In the genomic region with DNA sequence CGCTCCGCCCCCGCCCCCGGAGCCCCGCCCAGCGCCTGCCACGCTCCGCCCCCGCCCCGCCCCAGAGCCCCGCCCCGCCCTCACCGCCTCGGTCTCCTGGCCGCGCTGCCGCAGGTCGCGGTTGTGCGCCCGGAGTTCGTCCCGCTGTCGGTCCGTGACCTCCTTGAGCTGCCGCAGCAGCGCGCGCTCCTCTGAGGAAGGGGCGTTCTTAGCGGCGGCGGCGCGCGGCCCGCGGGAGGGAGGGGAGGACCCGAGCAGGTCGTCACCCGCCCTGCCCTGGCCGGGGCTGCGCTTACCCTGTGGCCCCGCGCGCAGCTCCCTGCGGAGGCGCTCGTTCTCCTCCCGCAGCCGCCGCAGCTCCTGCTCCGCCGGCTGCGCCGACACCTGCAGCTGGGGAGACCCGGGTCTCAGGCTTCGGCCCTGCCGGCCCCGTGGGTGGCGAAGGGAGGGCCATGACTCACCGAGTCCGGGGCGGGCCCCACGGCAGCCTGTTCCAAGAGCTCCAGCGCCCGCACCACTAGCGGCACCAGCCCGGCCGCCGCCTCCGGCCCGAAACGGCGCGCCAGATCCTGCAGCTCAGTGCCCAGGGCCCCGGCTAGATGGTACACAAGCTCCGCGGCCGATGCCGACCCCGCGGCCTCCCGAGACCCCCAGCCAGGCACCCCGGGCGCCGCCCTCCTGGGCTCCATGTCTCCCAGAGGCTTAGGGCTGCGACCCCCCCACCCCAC, we compare ENCODE assay signal across 7 cellular contexts. TPM values are rescaled to one million over a fixed set of nuclear protein-coding genes. Genes with fewer than 3 reads are reported as not detected.
DNase-seq lines count a peak whose midpoint lies in the region; ATAC-seq, FAIRE-seq and TF ChIP-seq lines count a peak whose summit lies in the region.

No MANE protein-coding gene starts in this region.

- no peaks in the 10 kb centered on the region for H3K27me3 ChIP-seq in lung (ENCODE audit: control insufficient read depth, insufficient read depth)

- peak; percentile 41 for ATAC-seq in HG02623 (IDR thresholded peaks at IDR 0.05; ENCODE audit: unreplicated experiment)
- ATAC-seq in lung (ENCODE audit: insufficient read depth, low FRiP score), result peak; percentile 75

- H3K9me3 ChIP-seq in lung (ENCODE audit: control insufficient read depth in 2 of 2, insufficient read depth in 1 of 2, low read length in 1 of 2), result no peaks in the 10 kb centered on the region

- no peak for FAIRE-seq in GM18507 (lab: Jason Lieb, UNC)

- no peak for TF ChIP-seq CTCF in lung (IDR thresholded peaks at IDR 0.05; ENCODE audit: control extremely low read depth, extremely low read depth)

- peak; percentile 67 for DNase-seq in GM18507 (ENCODE audit: extremely low spot score, insufficient read length, low read depth)
- DNase-seq in NCI-H1930 (lab: John Stamatoyannopoulos, UW), result peak; percentile 82 to 84
- DNase-seq in activated CD4-positive, alpha-beta T cell treated with anti-CD3 and anti-CD28 coated beads, Interleukin-2, amount 10 ng/mL, durations not matched to agents 24 days and 14 days, result peak; percentile 93
- peak; percentile 54 to 91 for DNase-seq in dermis microvascular lymphatic vessel endothelial cell (ENCODE audit: low read depth in 2 of 2)
- peak; percentile 82 for DNase-seq in lung (ENCODE audit: low spot score)
- peak; percentile 52 to 63 (median 60) for DNase-seq in stimulated activated CD4-positive, alpha-beta T cell treated with anti-CD3 and anti-CD28 coated beads, TNF-alpha, amount 100 ng/mL, for 4 hours (ENCODE audit: low read depth in 3 of 3)

- H3K4me3 ChIP-seq in lung, result peak overlapping the region; percentile 56

- H3K4me1 Mint-ChIP-seq in activated CD4-positive, alpha-beta T cell treated with anti-CD3 and anti-CD28 coated beads, Interleukin-2, amount 10 ng/mL, durations not matched to agents 24 days and 14 days, result peaks cover 30% of the 10 kb centered on the region

- H3K36me3 ChIP-seq in lung (ENCODE audit: control insufficient read depth in 2 of 2, insufficient read depth in 2 of 2, low read length in 2 of 2), result peaks cover 23 to 40% of the 10 kb centered on the region in 2 donors

- 0% methylated on average over 55 to 88 of the region's 88 CpGs for WGBS in lung, 2 donors

- peak overlapping the region; percentile 77 for H3K4me3 Mint-ChIP-seq in activated CD4-positive, alpha-beta T cell treated with anti-CD3 and anti-CD28 coated beads, Interleukin-2, amount 10 ng/mL, durations not matched to agents 24 days and 14 days

- H3K4me1 ChIP-seq in lung (ENCODE audit: control insufficient read depth in 2 of 2, insufficient read depth in 2 of 2, low read length in 2 of 2), result peaks cover 3 to 20% of the 10 kb centered on the region in 2 donors

- intact Hi-C loops in activated CD4-positive, alpha-beta T cell treated with anti-CD3 and anti-CD28 coated beads, Interleukin-2, amount 10 ng/mL, durations not matched to agents 24 days and 14 days (cut with micrococcal nuclease), result loop anchor here (2.0 to 5.0 kb wide), 3 partner anchors 36 to 383 kb away; partner anchors contain the start of genes DPH1 and PRPF8

- peak overlapping the region; percentile 66 for H3K27ac Mint-ChIP-seq in activated CD4-positive, alpha-beta T cell treated with anti-CD3 and anti-CD28 coated beads, Interleukin-2, amount 10 ng/mL, durations not matched to agents 24 days and 14 days

- peak overlapping the region; percentile 98 to 99 for H3K27ac ChIP-seq in lung (ENCODE audit: low read depth in 1 of 2, low read length in 1 of 2)

- H3K9me3 Mint-ChIP-seq in activated CD4-positive, alpha-beta T cell treated with anti-CD3 and anti-CD28 coated beads, Interleukin-2, amount 10 ng/mL, durations not matched to agents 24 days and 14 days, result no peaks in the 10 kb centered on the region

- no peaks in the 10 kb centered on the region for H3K27me3 Mint-ChIP-seq in activated CD4-positive, alpha-beta T cell treated with anti-CD3 and anti-CD28 coated beads, Interleukin-2, amount 10 ng/mL, durations not matched to agents 24 days and 14 days

- H3K36me3 Mint-ChIP-seq in activated CD4-positive, alpha-beta T cell treated with anti-CD3 and anti-CD28 coated beads, Interleukin-2, amount 10 ng/mL, durations not matched to agents 24 days and 14 days (ENCODE audit: low read depth), result peaks cover 44% of the 10 kb centered on the region

RNA-seq across cellular contexts. Expression of gene RILP, which starts 0.4 kb away (rescaled TPM):
- total RNA-seq in activated CD4-positive, alpha-beta T cell treated with anti-CD3 and anti-CD28 coated beads, Interleukin-2, amount 10 ng/mL, durations not matched to agents 24 days and 14 days, result 7.3 and 11.4 TPM in 2 replicates
- 10.6 and 10.9 TPM in 2 replicates for total RNA-seq in dermis microvascular lymphatic vessel endothelial cell
- total RNA-seq in lung, result 10 to 100 TPM; 25.0 to 46.3 TPM
- polyA plus RNA-seq in lung, result 10 to 100 TPM; 23.1 to 39.8 TPM

RNA-seq across cellular contexts. Expression of gene SCARF1, which starts 3.7 kb away (rescaled TPM):
- total RNA-seq in activated CD4-positive, alpha-beta T cell treated with anti-CD3 and anti-CD28 coated beads, Interleukin-2, amount 10 ng/mL, durations not matched to agents 24 days and 14 days, result 8.4 and 9.5 TPM in 2 replicates
- total RNA-seq in dermis microvascular lymphatic vessel endothelial cell (80.7 and 99.4 TPM in 2 replicates), lung (10 to 100 TPM; 34.2 to 39.7 TPM)
- polyA plus RNA-seq in lung, result 10 to 100 TPM; 17.1 to 24.5 TPM

RNA-seq across cellular contexts. Expression of gene SLC43A2, which starts 20.6 kb away (rescaled TPM):
- total RNA-seq in activated CD4-positive, alpha-beta T cell treated with anti-CD3 and anti-CD28 coated beads, Interleukin-2, amount 10 ng/mL, durations not matched to agents 24 days and 14 days, result 2.8 and 3.4 TPM in 2 replicates
- total RNA-seq in dermis microvascular lymphatic vessel endothelial cell (19.4 and 36.0 TPM in 2 replicates), lung (10 to 100 TPM; 47.9 to 89.2 TPM)
- 100 to 1,000 TPM in 1 of 2 donors, 10 to 100 TPM in 1; 27.0 to 125 TPM for polyA plus RNA-seq in lung

RNA-seq across cellular contexts. Expression of gene PRPF8, which starts 35.4 kb away (rescaled TPM):
- total RNA-seq in activated CD4-positive, alpha-beta T cell treated with anti-CD3 and anti-CD28 coated beads, Interleukin-2, amount 10 ng/mL, durations not matched to agents 24 days and 14 days, result 432 and 442 TPM in 2 replicates
- total RNA-seq in dermis microvascular lymphatic vessel endothelial cell (72.7 and 94.3 TPM in 2 replicates), lung (100 to 1,000 TPM; 208 to 277 TPM)
- 100 to 1,000 TPM in 1 of 2 donors, 10 to 100 TPM in 1; 97.2 to 114 TPM for polyA plus RNA-seq in lung

Comparison
In these comparisons a context has a peak if more than half of its experiments do, and no peak if none do; other contexts are left out.
1. Peak in every context shown above with its lines: DNase-seq, ATAC-seq, H3K4me3 ChIP-seq and H3K27ac ChIP-seq.